Comparison of ENCODE assay signal across 27 cellular contexts in the genomic region with DNA sequence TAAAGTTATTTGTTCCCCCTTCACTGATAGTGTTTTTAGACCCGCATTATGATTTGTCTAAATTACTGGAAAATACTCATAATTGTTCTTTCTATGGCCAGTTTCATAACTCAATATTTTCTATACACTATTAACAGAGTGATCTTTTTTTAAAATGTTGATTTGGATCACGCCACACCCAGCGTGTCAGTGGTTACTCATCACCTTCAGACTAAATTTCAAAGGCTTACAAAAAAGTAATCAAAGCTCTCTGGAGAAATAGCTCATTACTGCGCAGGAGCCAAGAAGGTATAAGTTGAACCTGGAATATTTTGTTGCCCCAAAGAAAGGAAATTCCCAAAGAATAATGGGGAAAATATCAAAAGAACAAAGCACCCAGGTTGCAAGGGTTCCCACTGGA.
"Had no signal": no experiment of that assay in that cellular context is flagged by ENCODE, and none has a peak within 500 bp of the region (broad histone marks: within the 10 kb centered on the region; RNA-seq: fewer than 3 reads in every experiment).

No MANE protein-coding gene starts in this region.

- H3K36me3 ChIP-seq: ovary, vagina had no signal

- H3K9me3 ChIP-seq: left lung, lower lobe of right lung, ovary, right atrium auricular region, right lobe of liver, transverse colon, upper lobe of left lung, vagina had no signal

- H3K27me3 Mint-ChIP-seq: naive B cell; progenitor cell of endocrine pancreas; stimulated activated memory B cell treated with anti-CD40 and anti-IgM and Interleukin-4, amounts not matched to agents 10 μg/mL and 1 μg/mL and 100 μg/mL, for 72 hours had no signal

- H3K9me3 Mint-ChIP-seq: natural killer cell; stimulated activated memory B cell treated with anti-CD40 and anti-IgM and Interleukin-4, amounts not matched to agents 10 μg/mL and 1 μg/mL and 100 μg/mL, for 72 hours had no signal

- H3K36me3 Mint-ChIP-seq: natural killer cell had no signal

- H3K4me3 ChIP-seq: left lung, lower lobe of right lung, neural progenitor cell, ovary, right atrium auricular region, right lobe of liver, smooth muscle cell, transverse colon, upper lobe of left lung, vagina had no signal

- H3K27ac ChIP-seq: left lung, lower lobe of right lung, neural progenitor cell, ovary, right atrium auricular region, right lobe of liver, transverse colon, upper lobe of left lung, vagina had no signal

- H3K27ac Mint-ChIP-seq: mesothelial cell of epicardium; naive B cell; natural killer cell; nephron progenitor cell; neural progenitor cell; progenitor cell of endocrine pancreas; stimulated activated memory B cell treated with anti-CD40 and anti-IgM and Interleukin-4, amounts not matched to agents 10 μg/mL and 1 μg/mL and 100 μg/mL, for 72 hours; stimulated activated naive CD8-positive, alpha-beta T cell treated with anti-CD3 and anti-CD28 coated beads, Interleukin-15, amount 100 ng/mL, for 72 hours had no signal

- DNase-seq: hippocampal formation; kidney; left colon; left lung; lower lobe of right lung; mesendoderm; naive B cell; natural killer cell; nephron progenitor cell; ovary; right lobe of liver; stimulated activated CD4-positive, alpha-beta T cell treated with anti-CD3 and anti-CD28 coated beads, Interleukin-1b, Interleukin-23, amount 100 ng/mL, for 48 hours; stimulated activated CD4-positive, alpha-beta T cell treated with anti-CD3 and anti-CD28 coated beads, Interleukin-2, amount 100 ng/mL, for 48 hours; stimulated activated CD4-positive, alpha-beta T cell treated with anti-CD3 and anti-CD28 coated beads, Interleukin-4, amount 100 ng/mL, for 4 hours; stimulated activated CD8-positive, alpha-beta memory T cell treated with anti-CD3 and anti-CD28 coated beads, Interleukin-4, amount 100 ng/mL, for 48 hours; stimulated activated naive CD4-positive, alpha-beta T cell treated with Interleukin-2 at 50 U/mL for 16 hours; stimulated activated naive CD8-positive, alpha-beta T cell treated with anti-CD3 and anti-CD28 coated beads, Interleukin-15, amount 100 ng/mL, for 72 hours; substantia nigra; transverse colon; upper lobe of left lung had no signal

- H3K4me3 Mint-ChIP-seq: mesothelial cell of epicardium; naive B cell; natural killer cell; nephron progenitor cell; neural progenitor cell; stimulated activated memory B cell treated with anti-CD40 and anti-IgM and Interleukin-4, amounts not matched to agents 10 μg/mL and 1 μg/mL and 100 μg/mL, for 72 hours; stimulated activated naive CD8-positive, alpha-beta T cell treated with anti-CD3 and anti-CD28 coated beads, Interleukin-15, amount 100 ng/mL, for 72 hours had no signal

- FAIRE-seq: kidney had no signal

- H3K27me3 ChIP-seq: left lung, neural progenitor cell, ovary, right atrium auricular region, right lobe of liver, transverse colon, upper lobe of left lung, vagina had no signal

- H3K4me1 ChIP-seq: left lung, lower lobe of right lung, neural progenitor cell, right atrium auricular region, right lobe of liver, transverse colon, upper lobe of left lung, vagina had no signal

- H3K4me1 Mint-ChIP-seq: mesothelial cell of epicardium; natural killer cell; nephron progenitor cell; neural progenitor cell; stimulated activated memory B cell treated with anti-CD40 and anti-IgM and Interleukin-4, amounts not matched to agents 10 μg/mL and 1 μg/mL and 100 μg/mL, for 72 hours; stimulated activated naive CD8-positive, alpha-beta T cell treated with anti-CD3 and anti-CD28 coated beads, Interleukin-15, amount 100 ng/mL, for 72 hours had no signal
